In the genomic region with DNA sequence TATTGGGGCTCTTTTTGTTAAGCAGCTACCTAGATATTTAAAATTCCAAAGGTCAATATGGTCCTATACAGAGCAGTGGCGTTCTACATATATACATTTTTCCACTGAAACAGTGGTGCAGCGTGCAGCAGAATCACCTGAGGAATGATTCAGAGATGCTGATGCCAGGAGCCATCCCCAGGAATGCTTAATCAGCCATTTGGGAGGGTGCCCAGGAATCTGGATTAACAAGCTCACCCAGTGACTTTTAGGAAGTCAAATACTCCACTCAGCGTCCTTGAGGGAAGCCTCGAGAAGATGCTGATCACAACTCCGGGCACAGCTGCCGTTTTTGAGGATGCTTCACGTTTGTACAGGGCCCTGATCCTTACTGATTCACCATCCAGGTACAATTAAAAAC, we compare ENCODE assay signal across 30 cellular contexts.
DNase-seq lines count a peak whose midpoint lies in the region; ATAC-seq and TF ChIP-seq lines count a peak whose summit lies in the region.
"Had no signal": no experiment of that assay in that cellular context is flagged by ENCODE, and none has a peak within 500 bp of the region (broad histone marks: within the 10 kb centered on the region; RNA-seq: fewer than 3 reads in every experiment).

No MANE protein-coding gene starts in this region.

- intact Hi-C loops in natural killer cell (cut with micrococcal nuclease): no loop called here

- CTCF ChIA-PET in RWPE1 (lab: Yijun Ruan, JAX): interaction anchor here (0.6 kb wide), 1 partner anchor 111 kb away, joined by 4 read pairs; no protein-coding TSS in a partner anchor

- peaks cover 41 to 44% of the 10 kb centered on the region in 2 donors for H3K4me1 Mint-ChIP-seq in natural killer cell treated with Interleukin-12 subunit alpha and Interleukin-12 subunit beta and Interleukin-15 and Interleukin-18, amount 100 ng/mL, for 72 hours (ENCODE audit: low read depth in 2 of 2)
- H3K4me1 Mint-ChIP-seq in natural killer cell: peaks cover 42 to 59% of the 10 kb centered on the region in 2 donors
- H3K4me1 Mint-ChIP-seq: WTC11 had no signal

- H3K27me3 Mint-ChIP-seq in natural killer cell treated with Interleukin-12 subunit alpha and Interleukin-12 subunit beta and Interleukin-15 and Interleukin-18, amount 100 ng/mL, for 72 hours: no peaks in the 10 kb centered on the region
- no peaks in the 10 kb centered on the region for H3K27me3 Mint-ChIP-seq in natural killer cell (ENCODE audit: low read depth in 2 of 2)
- H3K27me3 Mint-ChIP-seq: activated CD8-positive, alpha-beta memory T cell treated with anti-CD3 and anti-CD28 coated beads, Interleukin-2, amount 10 ng/mL, durations not matched to agents 7 days and 5 days; activated naive CD4-positive, alpha-beta T cell treated with anti-CD3 and anti-CD28 coated beads, Interleukin-2, amount 50 U/mL, for 24 hours; B cell had no signal

- peak overlapping the region; percentile 14 to 77 for H3K27ac Mint-ChIP-seq in natural killer cell treated with Interleukin-12 subunit alpha and Interleukin-12 subunit beta and Interleukin-15 and Interleukin-18, amount 100 ng/mL, for 72 hours
- peak overlapping the region in 1 of 2 donors; percentile 88 for H3K27ac Mint-ChIP-seq in natural killer cell
- H3K27ac Mint-ChIP-seq: activated CD8-positive, alpha-beta memory T cell treated with anti-CD3 and anti-CD28 coated beads, Interleukin-2, amount 10 ng/mL, durations not matched to agents 7 days and 5 days; WTC11 had no signal

- ATAC-seq in natural killer cell treated with Interleukin-12 subunit alpha and Interleukin-12 subunit beta and Interleukin-15 and Interleukin-18, amount 100 ng/mL, for 72 hours: no peak
- ATAC-seq in natural killer cell: no peak
- ATAC-seq: A549; activated CD8-positive, alpha-beta memory T cell treated with anti-CD3 and anti-CD28 coated beads, Interleukin-2, amount 10 ng/mL, durations not matched to agents 7 days and 5 days; gastrocnemius medialis; WTC11 had no signal

- no peak overlapping the region for H3K4me3 ChIP-seq in epithelial cell of esophagus (ENCODE audit: low read length)
- H3K4me3 ChIP-seq in retinal pigment epithelial cell (ENCODE audit: low read length): no peak overlapping the region
- H3K4me3 ChIP-seq: A549, ascending aorta, gastrocnemius medialis, left ventricle myocardium inferior, right atrium auricular region, testis, uterus had no signal

- no peak overlapping the region for H3K27ac ChIP-seq in RWPE1
- H3K27ac ChIP-seq: A549, ascending aorta, gastrocnemius medialis, left ventricle myocardium inferior, right atrium auricular region, testis, uterus had no signal

- H3K9me3 Mint-ChIP-seq in natural killer cell treated with Interleukin-12 subunit alpha and Interleukin-12 subunit beta and Interleukin-15 and Interleukin-18, amount 100 ng/mL, for 72 hours: no peaks in the 10 kb centered on the region
- no peaks in the 10 kb centered on the region for H3K9me3 Mint-ChIP-seq in natural killer cell
- H3K9me3 Mint-ChIP-seq: activated naive CD4-positive, alpha-beta T cell treated with anti-CD3 and anti-CD28 coated beads, Interleukin-2, amount 50 U/mL, for 24 hours; immature natural killer cell; nephron had no signal

- POLR2A ChIA-PET in RWPE1 (lab: Yijun Ruan, JAX; ENCODE audit: low non-redundant PET): no interaction called here

- DNase-seq in natural killer cell treated with Interleukin-12 subunit alpha and Interleukin-12 subunit beta and Interleukin-15 and Interleukin-18, amount 100 ng/mL, for 72 hours (ENCODE audit: low spot score): no peak
- DNase-seq in natural killer cell (no peak), RWPE1 (ENCODE audit: low spot score) (peak; percentile 36), epithelial cell of esophagus (ENCODE audit: low read depth) (peak; percentile 95), retinal pigment epithelial cell (ENCODE audit: low read depth) (peak; percentile 93), H4 (ENCODE audit: low spot score) (no peak), DMS53 (lab: John Stamatoyannopoulos, UW) (no peak)
- no peak for DNase-seq in stimulated activated CD4-positive, alpha-beta T cell treated with anti-CD3 and anti-CD28 coated beads, Interleukin-2, amount 100 ng/mL, for 24 hours
- DNase-seq: activated CD4-positive, alpha-beta T cell treated with anti-CD3 and anti-CD28 coated beads, Interleukin-2, amount 50 U/mL, for 1 hour; activated CD8-positive, alpha-beta memory T cell treated with anti-CD3 and anti-CD28 coated beads, Interleukin-2, amount 10 ng/mL, durations not matched to agents 7 days and 5 days; DND-41; gastrocnemius medialis; hippocampal formation; immature natural killer cell; KG1; left ventricle myocardium inferior; NCI-H1048; NCI-H1694 treated with DMSO at 0.1 percent for 48 hours; NCI-H2171; NCI-H526 treated with DMSO at 0.1 percent for 48 hours; stimulated activated naive CD4-positive, alpha-beta T cell treated with Interleukin-2 at 50 U/mL for 16 hours; testis; uterus had no signal

- no peaks in the 10 kb centered on the region for H3K36me3 Mint-ChIP-seq in natural killer cell treated with Interleukin-12 subunit alpha and Interleukin-12 subunit beta and Interleukin-15 and Interleukin-18, amount 100 ng/mL, for 72 hours
- no peaks in the 10 kb centered on the region for H3K36me3 Mint-ChIP-seq in natural killer cell
- H3K36me3 Mint-ChIP-seq: WTC11 had no signal

- TF ChIP-seq CTCF in natural killer cell (IDR thresholded peaks at IDR 0.05) (no peak), RWPE1 (conservative IDR thresholded peaks at IDR 0.05; ENCODE audit: low read depth) (no peak), epithelial cell of esophagus (IDR thresholded peaks at IDR 0.05; ENCODE audit: insufficient read depth, low read depth, low read length, missing control alignments) (no peak), retinal pigment epithelial cell (conservative IDR thresholded peaks at IDR 0.05; ENCODE audit: low read depth, low read length) (no peak)

- no peak overlapping the region for H3K4me3 Mint-ChIP-seq in natural killer cell treated with Interleukin-12 subunit alpha and Interleukin-12 subunit beta and Interleukin-15 and Interleukin-18, amount 100 ng/mL, for 72 hours
- no peak overlapping the region for H3K4me3 Mint-ChIP-seq in natural killer cell
- H3K4me3 Mint-ChIP-seq: activated CD8-positive, alpha-beta memory T cell treated with anti-CD3 and anti-CD28 coated beads, Interleukin-2, amount 10 ng/mL, durations not matched to agents 7 days and 5 days; B cell; immature natural killer cell; nephron; WTC11 had no signal

Comparison
In these comparisons a context has a peak if more than half of its experiments do, and no peak if none do; other contexts are left out.
1. DNase-seq: peak in RWPE1 (single experiment), epithelial cell of esophagus (single experiment) and retinal pigment epithelial cell (single experiment); none in natural killer cell treated with Interleukin-12 subunit alpha and Interleukin-12 subunit beta and Interleukin-15 and Interleukin-18, amount 100 ng/mL, for 72 hours (single experiment), natural killer cell (single experiment), stimulated activated CD4-positive, alpha-beta T cell treated with anti-CD3 and anti-CD28 coated beads, Interleukin-2, amount 100 ng/mL, for 24 hours (0 of 2), H4 (single experiment) and DMS53 (single experiment).